6 cellular contexts compared by ENCODE assay signal in genomic region chr17:60040843-60041242, GRCh38.
"Had no signal": no experiment of that assay in that cellular context is flagged by ENCODE, and none has a peak within 500 bp of the region (broad histone marks: within the 10 kb centered on the region; RNA-seq: fewer than 3 reads in every experiment).

No MANE protein-coding gene starts in this region.

- H3K4me3 Mint-ChIP-seq: H9 had no signal

- ATAC-seq: K562 had no signal

- H2AFZ ChIP-seq: GM23248 had no signal

- H3K9me3 Mint-ChIP-seq: H9 had no signal

- DNase-seq: GM23248, H9, HCEC 1CT, IMR-90 had no signal

- H3K27ac ChIP-seq: GM23248, HL-60 had no signal

- H3K4me3 ChIP-seq: GM23248, K562 had no signal
